In genomic region chr11:110374921-110375320, GRCh38 we compare ENCODE assay signal across 1 cellular context.
TF ChIP-seq lines count a peak whose summit lies in the region.

No MANE protein-coding gene starts in this region.

TF ChIP-seq in HepG2, 621 proteins besides CTCF, POLR2A, EP300 and RAD21 (continued from another document):
- TF ChIP-seq AKNA (CRISPR knock-in tag; IDR thresholded peaks at IDR 0.05; ENCODE audit: borderline replicate concordance) (no peak), ZFY (CRISPR knock-in tag; IDR thresholded peaks at IDR 0.05) (no peak), MTF2 (CRISPR knock-in tag; IDR thresholded peaks at IDR 0.05; ENCODE audit: borderline replicate concordance) (no peak), ZNF136 (CRISPR knock-in tag; IDR thresholded peaks at IDR 0.05; ENCODE audit: low read depth) (no peak), PHF8 (CRISPR knock-in tag; IDR thresholded peaks at IDR 0.05) (no peak), MATR3 (CRISPR knock-in tag; IDR thresholded peaks at IDR 0.05) (no peak), KLF11 (CRISPR knock-in tag; IDR thresholded peaks at IDR 0.05) (no peak), POLR2G (IDR thresholded peaks at IDR 0.05; ENCODE audit: low read depth, low read length) (no peak), GATAD2A (CRISPR knock-in tag; IDR thresholded peaks at IDR 0.05) (no peak), ZBTB7B (CRISPR knock-in tag; IDR thresholded peaks at IDR 0.05) (no peak), HOXA5 (CRISPR knock-in tag; IDR thresholded peaks at IDR 0.05) (no peak)
